ENCODE assay signal across 26 cellular contexts in genomic region chr6:119043265-119043664, GRCh38.
DNase-seq lines count a peak whose midpoint lies in the region; ATAC-seq lines count a peak whose summit lies in the region.
"Had no signal": no experiment of that assay in that cellular context is flagged by ENCODE, and none has a peak within 500 bp of the region (broad histone marks: within the 10 kb centered on the region; RNA-seq: fewer than 3 reads in every experiment).

No MANE protein-coding gene starts in this region.

- peak overlapping the region; percentile 17 for H3K27ac Mint-ChIP-seq in activated naive CD8-positive, alpha-beta T cell
- H3K27ac Mint-ChIP-seq: immature natural killer cell; T-helper 2 cell treated with Interferon-gamma antibody and Interleukin-4, amounts not matched to agents 5 μg/mL and 100 μg/mL, for 36 hours had no signal

- no peak overlapping the region for H3K4me3 Mint-ChIP-seq in activated naive CD8-positive, alpha-beta T cell
- H3K4me3 Mint-ChIP-seq: central memory CD8-positive, alpha-beta T cell; immature natural killer cell; neural crest cell; T-helper 2 cell treated with Interferon-gamma antibody and Interleukin-4, amounts not matched to agents 5 μg/mL and 100 μg/mL, for 36 hours had no signal

- no peaks in the 10 kb centered on the region for H3K9me3 Mint-ChIP-seq in activated naive CD8-positive, alpha-beta T cell (ENCODE audit: low read depth)
- H3K9me3 Mint-ChIP-seq: central memory CD8-positive, alpha-beta T cell; T-helper 2 cell treated with Interferon-gamma antibody and Interleukin-4, amounts not matched to agents 5 μg/mL and 100 μg/mL, for 36 hours had no signal

- peak; percentile 55 to 61 for ATAC-seq in activated CD4-positive, CD25-positive, alpha-beta regulatory T cell treated with anti-CD3 and anti-CD28 coated beads, Interleukin-2, amount 50 U/mL, for 24 hours
- ATAC-seq in HG02759 (IDR thresholded peaks at IDR 0.05; ENCODE audit: unreplicated experiment), result no peak
- ATAC-seq: pancreas, Right ventricle myocardium inferior had no signal

- H3K27me3 Mint-ChIP-seq in activated naive CD8-positive, alpha-beta T cell, result no peaks in the 10 kb centered on the region

- DNase-seq in activated CD4-positive, CD25-positive, alpha-beta regulatory T cell (lab: John Stamatoyannopoulos, UW), result no peak
- peak; percentile 3 for DNase-seq in stimulated activated CD4-positive, alpha-beta T cell treated with anti-CD3 and anti-CD28 coated beads, Interleukin-15, amount 100 ng/mL, for 24 hours
- no peak for DNase-seq in stimulated activated CD4-positive, alpha-beta T cell treated with anti-CD3 and anti-CD28 coated beads, Interleukin-1b, Interleukin-23, amount 100 ng/mL, for 48 hours
- DNase-seq in SIG-M5 treated with dmso at 0.1 percent for 504 hours (lab: John Stamatoyannopoulos, UW; ENCODE audit: unreplicated experiment) (no peak), cerebellar nuclear complex (lab: John Stamatoyannopoulos, UW) (no peak)
- DNase-seq: Calu3; DMS79 treated with DMSO at 0.1 percent for 48 hours; dorsolateral prefrontal cortex; hypothalamus; immature natural killer cell; NCI-H1092 treated with DMSO at 0.1 percent for 48 hours; NCI-H187 treated with DMSO at 0.1 percent for 48 hours; NCI-H2171 treated with DMSO at 0.1 percent for 48 hours; NCI-H524 treated with DMSO at 0.1 percent for 48 hours; NK-92 treated with Interleukin-12 subunit alpha and Interleukin-12 subunit beta, amount 100 ng/mL, for 24 hours; pancreas; PC-9; stimulated activated CD4-positive, alpha-beta T cell treated with anti-CD3 and anti-CD28 coated beads, Interleukin-2, amount 100 ng/mL, for 48 hours; WERI-Rb-1 had no signal

- peaks cover 4% of the 10 kb centered on the region for H3K4me1 Mint-ChIP-seq in activated naive CD8-positive, alpha-beta T cell (ENCODE audit: low read depth)
- H3K4me1 Mint-ChIP-seq: central memory CD8-positive, alpha-beta T cell; immature natural killer cell; neural crest cell had no signal

- no peaks in the 10 kb centered on the region for H3K36me3 Mint-ChIP-seq in activated naive CD8-positive, alpha-beta T cell
- H3K36me3 Mint-ChIP-seq: immature natural killer cell had no signal
